In genomic region chr19:50896100-50896590, GRCh38 we compare ENCODE assay signal across 12 cellular contexts. TPM values are rescaled to one million over a fixed set of nuclear protein-coding genes. Genes with fewer than 3 reads are reported as not detected.
"Had no signal": no experiment of that assay in that cellular context is flagged by ENCODE, and none has a peak within 500 bp of the region (broad histone marks: within the 10 kb centered on the region; RNA-seq: fewer than 3 reads in every experiment).

No MANE protein-coding gene starts in this region.

RNA-seq across cellular contexts. Expression of gene KLK4, which starts 15.1 kb away (rescaled TPM):
- total RNA-seq: esophagus muscularis mucosa, fibroblast of villous mesenchyme, gastrocnemius medialis, heart right ventricle, left lobe of liver, omental fat pad, psoas muscle, right lobe of liver, spleen, stomach, thoracic aorta, urinary bladder had no signal
- polyA plus RNA-seq: heart right ventricle, psoas muscle, stomach, urinary bladder had no signal

RNA-seq across cellular contexts. Expression of gene KLK2, which starts 22.9 kb away (rescaled TPM):
- total RNA-seq: esophagus muscularis mucosa, fibroblast of villous mesenchyme, gastrocnemius medialis, heart right ventricle, left lobe of liver, omental fat pad, psoas muscle, right lobe of liver, thoracic aorta, urinary bladder had no signal
- polyA plus RNA-seq: heart right ventricle, psoas muscle, stomach, urinary bladder had no signal

RNA-seq across cellular contexts. Expression of gene KLK3, which starts 41.4 kb away (rescaled TPM):
- total RNA-seq: esophagus muscularis mucosa, fibroblast of villous mesenchyme, gastrocnemius medialis, heart right ventricle, left lobe of liver, omental fat pad, psoas muscle, right lobe of liver, spleen, thoracic aorta, urinary bladder had no signal
- polyA plus RNA-seq: heart right ventricle, psoas muscle, stomach, urinary bladder had no signal

RNA-seq across cellular contexts. Expression of gene KLK5, which starts 56.7 kb away (rescaled TPM):
- total RNA-seq: esophagus muscularis mucosa, fibroblast of villous mesenchyme, gastrocnemius medialis, heart right ventricle, left lobe of liver, psoas muscle, right lobe of liver, stomach, thoracic aorta, urinary bladder had no signal
- polyA plus RNA-seq: heart right ventricle, urinary bladder had no signal
